ENCODE assay signal across 10 cellular contexts in genomic region chr2:203804766-203805484, GRCh38.
DNase-seq lines count a peak whose midpoint lies in the region; ATAC-seq, FAIRE-seq and TF ChIP-seq lines count a peak whose summit lies in the region.
"Had no signal": no experiment of that assay in that cellular context is flagged by ENCODE, and none has a peak within 500 bp of the region (broad histone marks: within the 10 kb centered on the region; RNA-seq: fewer than 3 reads in every experiment).

No MANE protein-coding gene starts in this region.

- H2AFZ ChIP-seq in K562 (ENCODE audit: low read depth, low read length) (no peak overlapping the region), osteoblast (ENCODE audit: low read length) (no peak overlapping the region)

- POLR2A ChIA-PET in activated CD4-positive, alpha-beta T cell treated with anti-CD3 and anti-CD28 coated beads for 36 hours (lab: Charles Lee): no interaction called here
- POLR2A ChIA-PET in K562 (lab: Yijun Ruan, JAX): no interaction called here

- no peak for FAIRE-seq in K562 (lab: Jason Lieb, UNC)

- H3K36me3 ChIP-seq in K562 (ENCODE audit: control insufficient read depth, insufficient read depth, low read length): no peaks in the 10 kb centered on the region
- H3K36me3 ChIP-seq in osteoblast (ENCODE audit: insufficient read depth, low read length): no peaks in the 10 kb centered on the region
- H3K36me3 ChIP-seq: HAP-1 had no signal

- H4K20me1 ChIP-seq in K562 (replicated peaks; ENCODE audit: control insufficient read depth, insufficient read depth, low read length): no peaks in the 10 kb centered on the region
- no peaks in the 10 kb centered on the region for H4K20me1 ChIP-seq in osteoblast (ENCODE audit: insufficient read depth, low read length)

- TF ChIP-seq EP300 in K562 (IDR thresholded peaks at IDR 0.05; ENCODE audit: low read length): no peak

- no peaks in the 10 kb centered on the region for H3K9me3 ChIP-seq in K562 (replicated peaks; ENCODE audit: control insufficient read depth, insufficient read depth, low read depth, low read length)
- H3K9me3 ChIP-seq in osteoblast (ENCODE audit: low read depth, low read length): peaks cover 2% of the 10 kb centered on the region
- H3K9me3 ChIP-seq: HAP-1 had no signal

- no peak for TF ChIP-seq POLR2A in K562 (conservative IDR thresholded peaks at IDR 0.05)

- H3K4me1 Mint-ChIP-seq in activated CD4-positive, alpha-beta T cell treated with anti-CD3 and anti-CD28 coated beads for 36 hours: peaks cover 88% of the 10 kb centered on the region

- H3K9me3 Mint-ChIP-seq in activated CD4-positive, alpha-beta T cell treated with anti-CD3 and anti-CD28 coated beads for 36 hours (ENCODE audit: low read depth): peaks cover 19% of the 10 kb centered on the region

- H3K79me2 ChIP-seq in K562 (ENCODE audit: control insufficient read depth, insufficient read depth, low read length): no peaks in the 10 kb centered on the region
- no peaks in the 10 kb centered on the region for H3K79me2 ChIP-seq in osteoblast (ENCODE audit: insufficient read depth, low read length)

- peak overlapping the region; percentile 82 for H3K27ac Mint-ChIP-seq in activated CD4-positive, alpha-beta T cell treated with anti-CD3 and anti-CD28 coated beads for 36 hours

- H3K27me3 ChIP-seq in K562 (ENCODE audit: control insufficient read depth in 2 of 2, insufficient read depth in 2 of 2, low read length in 2 of 2): no peaks in the 10 kb centered on the region
- H3K27me3 ChIP-seq in osteoblast (ENCODE audit: insufficient read depth, low read length): no peaks in the 10 kb centered on the region

- no peak overlapping the region for H3K4me2 ChIP-seq in K562 (ENCODE audit: insufficient read depth, low read length)
- H3K4me2 ChIP-seq in osteoblast (ENCODE audit: insufficient read depth, low read length): peak overlapping the region; percentile 49

- WGBS in K562 (ENCODE audit: insufficient coverage, low coverage, missing lambda C conversion rate): 0% methylated on average over 4 of the region's 4 CpGs

- H3K27ac ChIP-seq in K562 (ENCODE audit: extremely low read depth, low read depth, low read length) (no peak overlapping the region), osteoblast (ENCODE audit: low read depth, low read length) (peak overlapping the region; percentile 100)

- no peak overlapping the region for H3K9ac ChIP-seq in K562 (ENCODE audit: insufficient read depth in 1 of 2, low read depth in 2 of 2, low read length in 2 of 2)

- no peak for DNase-seq in activated CD4-positive, alpha-beta T cell treated with anti-CD3 and anti-CD28 coated beads for 36 hours
- no peak for DNase-seq in activated CD4-positive, alpha-beta T cell treated with anti-CD3 and anti-CD28 coated beads for 4 hours
- DNase-seq in OCI-M1 (lab: John Stamatoyannopoulos, UW) (peak; percentile 16), K562 (ENCODE audit: extremely low read depth in 1 of 4, low spot score in 3 of 4) (no peak), osteoblast (ENCODE audit: insufficient read length, low spot score, missing footprints) (no peak), HPDE6-E6E7 (ENCODE audit: extremely low spot score) (no peak)
- DNase-seq in stimulated activated CD8-positive, alpha-beta memory T cell treated with anti-CD3 and anti-CD28 coated beads, Interleukin-4, amount 100 ng/mL, for 48 hours: no peak
- DNase-seq: NCI-H524 treated with DMSO at 0.1 percent for 48 hours had no signal

- H3K4me1 ChIP-seq in K562 (replicated peaks in 1 of 2; ENCODE audit: control insufficient read depth in 2 of 2, insufficient read depth in 2 of 2, low read length in 2 of 2) (no peaks in the 10 kb centered on the region), osteoblast (ENCODE audit: insufficient read depth, low read length) (peaks cover 74% of the 10 kb centered on the region)
- H3K4me1 ChIP-seq: HAP-1 had no signal

- in situ Hi-C loops in K562 (cut with MboI): no loop called here

- no peaks in the 10 kb centered on the region for H3K27me3 Mint-ChIP-seq in activated CD4-positive, alpha-beta T cell treated with anti-CD3 and anti-CD28 coated beads for 36 hours

- no peaks in the 10 kb centered on the region for H3K9me1 ChIP-seq in K562 (ENCODE audit: control insufficient read depth, insufficient read depth, low read length)

- CTCF ChIA-PET in activated CD4-positive, alpha-beta T cell treated with anti-CD3 and anti-CD28 coated beads for 36 hours (lab: Charles Lee): interaction anchor here (0.6 to 4.5 kb wide), 6 partner anchors 10 to 84 kb away, joined by 3 to 36 read pairs (median 8); no protein-coding TSS in a partner anchor
- CTCF ChIA-PET in K562 (lab: Yijun Ruan, JAX; ENCODE audit: low intra/inter-chr PET ratio): no interaction called here

- H3K4me3 ChIP-seq in K562: no peak overlapping the region
- H3K4me3 ChIP-seq in osteoblast (ENCODE audit: insufficient read depth, low read length): peak overlapping the region; percentile 5
- H3K4me3 ChIP-seq: HAP-1 had no signal

- peaks cover 20% of the 10 kb centered on the region for H3K36me3 Mint-ChIP-seq in activated CD4-positive, alpha-beta T cell treated with anti-CD3 and anti-CD28 coated beads for 36 hours (ENCODE audit: low read depth)

- ATAC-seq in activated CD4-positive, alpha-beta T cell treated with anti-CD3 and anti-CD28 coated beads for 36 hours: no peak
- ATAC-seq in K562 (no peak), GM19452 (IDR thresholded peaks at IDR 0.05; ENCODE audit: unreplicated experiment) (no peak)

- intact Hi-C loops in activated CD4-positive, alpha-beta T cell treated with anti-CD3 and anti-CD28 coated beads for 36 hours (cut with DNase I, micrococcal nuclease): loop anchor here in 1 of 2 experiments (2.0 to 5.0 kb wide), 2 partner anchors 22 to 223 kb away; no protein-coding TSS in a partner anchor
- intact Hi-C loops in K562 (cut with micrococcal nuclease): no loop called here

- BruUV-seq in K562 (replicated peaks; lab: Mats Ljungman, UMichigan): no TSS peak

- H3K4me3 Mint-ChIP-seq in activated CD4-positive, alpha-beta T cell treated with anti-CD3 and anti-CD28 coated beads for 36 hours: peak overlapping the region; percentile 17

- TF ChIP-seq RAD21 in K562 (CRISPR knock-in tag; conservative IDR thresholded peaks at IDR 0.05 in 1 of 2, IDR thresholded peaks at IDR 0.05 in 1 of 2): no peak

- TF ChIP-seq CTCF in K562 (IDR thresholded peaks at IDR 0.05 in 2 of 3, conservative IDR thresholded peaks at IDR 0.05 in 1 of 3; ENCODE audit: insufficient read depth in 2 of 3, low read depth in 1 of 3, low read length in 3 of 3) (no peak), osteoblast (IDR thresholded peaks at IDR 0.05; ENCODE audit: extremely low read depth, low read depth, low read length) (no peak)

TF ChIP-seq in K562, 482 proteins besides CTCF, POLR2A, EP300 and RAD21:
- TF ChIP-seq NRF1 (conservative IDR thresholded peaks at IDR 0.05 in 1 of 2, IDR thresholded peaks at IDR 0.05 in 1 of 2) (no peak), EGR1 (conservative IDR thresholded peaks at IDR 0.05) (peak; percentile 31; the same call in 1 of the 2 replicates), ZBTB9 (CRISPR knock-in tag; IDR thresholded peaks at IDR 0.05) (no peak)
